16 cellular contexts compared by ENCODE assay signal in the genomic region with DNA sequence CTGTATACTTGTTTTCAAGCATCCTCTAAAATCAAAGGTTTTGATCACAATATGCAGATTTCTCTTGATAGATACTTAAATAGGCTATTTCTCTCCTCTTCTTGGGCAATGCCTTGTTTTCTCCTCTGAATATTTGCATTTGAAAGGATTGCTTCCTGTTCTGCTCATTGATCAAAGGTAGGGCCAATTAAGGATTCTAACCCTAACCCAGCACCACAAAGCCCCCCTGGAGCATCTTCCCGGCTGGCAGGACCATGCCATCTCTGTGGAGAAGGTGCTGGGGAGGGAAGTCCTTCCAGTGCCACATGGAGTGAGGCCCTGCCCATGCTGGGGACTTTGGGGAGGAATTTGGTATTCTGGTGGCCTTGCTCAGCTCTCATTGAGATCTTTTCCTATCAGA. TPM values are rescaled to one million over a fixed set of nuclear protein-coding genes. Genes with fewer than 3 reads are reported as not detected.
A peak's percentile ranks its signal among the peaks of the same experiment; 100 is the strongest.
DNase-seq lines count a peak whose midpoint lies in the region; ATAC-seq and TF ChIP-seq lines count a peak whose summit lies in the region.
"Had no signal": no experiment of that assay in that cellular context is flagged by ENCODE, and none has a peak within 500 bp of the region (broad histone marks: within the 10 kb centered on the region; RNA-seq: fewer than 3 reads in every experiment).

No MANE protein-coding gene starts in this region.

- peak overlapping the region; percentile 77; the same call in 1 of the 2 replicates for H3K27ac Mint-ChIP-seq in GM23338
- no peak overlapping the region for H3K27ac Mint-ChIP-seq in endodermal cell
- H3K27ac Mint-ChIP-seq in CD4-positive, alpha-beta memory T cell, result no peak overlapping the region
- H3K27ac Mint-ChIP-seq: B cell; CD4-positive, alpha-beta T cell had no signal

- intact Hi-C loops in CD4-positive, alpha-beta memory T cell (cut with micrococcal nuclease), result no loop called here
- intact Hi-C loops in transverse colon (cut with DNase I; ENCODE audit: low total_unique reads), result no loop called here

- ATAC-seq in GM23338, result peak; percentile 96
- ATAC-seq in GM19324 (IDR thresholded peaks at IDR 0.05; ENCODE audit: low FRiP score, unreplicated experiment), result no peak
- ATAC-seq: HepG2 had no signal

- H3K4me2 ChIP-seq in GM23338, result peak overlapping the region; percentile 61
- no peak overlapping the region for H3K4me2 ChIP-seq in smooth muscle cell

- H3K79me2 ChIP-seq in GM23338 (replicated peaks; ENCODE audit: insufficient read depth), result no peaks in the 10 kb centered on the region
- no peaks in the 10 kb centered on the region for H3K79me2 ChIP-seq in smooth muscle cell (ENCODE audit: low read depth)

- in situ Hi-C loops in transverse colon (cut with MboI; ENCODE audit: low pct_ligation_motif_present in 1 of 4, low pct_unique_long_range_greater_than_20kb in 1 of 4, low sequenced_read_pairs in 3 of 4), result no loop called here

- H3K9me3 Mint-ChIP-seq in GM23338 (no peaks in the 10 kb centered on the region), endodermal cell (no peaks in the 10 kb centered on the region)
- no peaks in the 10 kb centered on the region for H3K9me3 Mint-ChIP-seq in CD4-positive, alpha-beta memory T cell
- H3K9me3 Mint-ChIP-seq: CD4-positive, alpha-beta T cell had no signal

- H3K27ac ChIP-seq in GM23338 (ENCODE audit: low read depth) (no peak overlapping the region), HUES6 (ENCODE audit: low read depth, low read length) (peak overlapping the region; percentile 53; the same call in 1 of the 2 replicates), endodermal cell (ENCODE audit: low read depth, low read length) (no peak overlapping the region), transverse colon (no peak overlapping the region), smooth muscle cell (ENCODE audit: low read depth) (no peak overlapping the region)
- no peak overlapping the region for H3K27ac ChIP-seq in CD4-positive, alpha-beta memory T cell (ENCODE audit: low read depth, low read length)

- H3K27me3 Mint-ChIP-seq in GM23338 (ENCODE audit: insufficient read depth, low read depth, poor library complexity) (peaks cover 9% of the 10 kb centered on the region), endodermal cell (ENCODE audit: insufficient read depth) (no peaks in the 10 kb centered on the region)
- no peaks in the 10 kb centered on the region for H3K27me3 Mint-ChIP-seq in CD4-positive, alpha-beta memory T cell
- H3K27me3 Mint-ChIP-seq: B cell; CD4-positive, alpha-beta T cell had no signal

- peak; percentile 76 for DNase-seq in GM23338 (ENCODE audit: low spot score)
- peak; percentile 74 for DNase-seq in endodermal cell
- peak; percentile 23 for DNase-seq in iPS-NIHi11 (ENCODE audit: low spot score)
- no peak for DNase-seq in CD4-positive, alpha-beta memory T cell
- no peak for DNase-seq in transverse colon
- no peak for DNase-seq in smooth muscle cell (lab: John Stamatoyannopoulos, UW; ENCODE audit: unreplicated experiment)
- DNase-seq: C1 segment of cervical spinal cord; CD4-positive, alpha-beta T cell; DMS153; DMS79 treated with DMSO at 0.1 percent for 48 hours; EL; GDM1 had no signal

- H3K9me2 ChIP-seq in GM23338 (ENCODE audit: insufficient read depth), result no peaks in the 10 kb centered on the region

- no peaks in the 10 kb centered on the region for H3K27me3 ChIP-seq in GM23338 (ENCODE audit: insufficient read depth)
- H3K27me3 ChIP-seq in HUES6 (ENCODE audit: control insufficient read depth, insufficient read depth, low read length), result no peaks in the 10 kb centered on the region
- no peaks in the 10 kb centered on the region for H3K27me3 ChIP-seq in endodermal cell (ENCODE audit: control insufficient read depth, insufficient read depth, low read length, poor library complexity, severe bottlenecking)
- no peaks in the 10 kb centered on the region for H3K27me3 ChIP-seq in CD4-positive, alpha-beta memory T cell (ENCODE audit: insufficient read depth, low read length)
- no peaks in the 10 kb centered on the region for H3K27me3 ChIP-seq in transverse colon
- no peaks in the 10 kb centered on the region for H3K27me3 ChIP-seq in smooth muscle cell (ENCODE audit: low read depth)

- H3K4me1 ChIP-seq in GM23338 (ENCODE audit: insufficient read depth) (peaks cover 31% of the 10 kb centered on the region), HUES6 (ENCODE audit: control insufficient read depth, insufficient read depth, low read length) (peaks cover 22% of the 10 kb centered on the region), endodermal cell (ENCODE audit: control insufficient read depth, insufficient read depth, low read length) (no peaks in the 10 kb centered on the region), transverse colon (no peaks in the 10 kb centered on the region), smooth muscle cell (ENCODE audit: low read depth) (no peaks in the 10 kb centered on the region)
- H3K4me1 ChIP-seq in CD4-positive, alpha-beta memory T cell (ENCODE audit: insufficient read depth, low read length), result no peaks in the 10 kb centered on the region

- H3K4me3 Mint-ChIP-seq in GM23338, result peak overlapping the region; percentile 46; the same call in 1 of the 3 replicates
- no peak overlapping the region for H3K4me3 Mint-ChIP-seq in endodermal cell
- H3K4me3 Mint-ChIP-seq in CD4-positive, alpha-beta memory T cell, result no peak overlapping the region
- H3K4me3 Mint-ChIP-seq: B cell; CD4-positive, alpha-beta T cell had no signal

- TF ChIP-seq CTCF in GM23338 (conservative IDR thresholded peaks at IDR 0.05; ENCODE audit: low read depth in 2 of 2), result no peak
- no peak for TF ChIP-seq CTCF in endodermal cell (conservative IDR thresholded peaks at IDR 0.05)
- no peak for TF ChIP-seq CTCF in transverse colon (IDR thresholded peaks at IDR 0.05)
- TF ChIP-seq CTCF in smooth muscle cell (IDR thresholded peaks at IDR 0.05; ENCODE audit: borderline replicate concordance, insufficient read depth, poor library complexity, severe bottlenecking), result no peak

- H3K36me3 ChIP-seq in GM23338 (ENCODE audit: insufficient read depth) (no peaks in the 10 kb centered on the region), HUES6 (ENCODE audit: control insufficient read depth, insufficient read depth, low read length) (peaks cover 45% of the 10 kb centered on the region), endodermal cell (ENCODE audit: control insufficient read depth, insufficient read depth, low read length) (peaks cover 14% of the 10 kb centered on the region), transverse colon (peaks cover 0 to 12% (median 5%) of the 10 kb centered on the region in 4 donors), smooth muscle cell (ENCODE audit: low read depth) (no peaks in the 10 kb centered on the region)
- H3K36me3 ChIP-seq in CD4-positive, alpha-beta memory T cell (ENCODE audit: insufficient read depth, low read length), result peaks cover 15% of the 10 kb centered on the region

- H3K36me3 Mint-ChIP-seq in GM23338 (ENCODE audit: low read depth) (peaks cover 31% of the 10 kb centered on the region), endodermal cell (ENCODE audit: low read depth) (peaks cover 53% of the 10 kb centered on the region)
- peaks cover 35 to 42% of the 10 kb centered on the region in 2 donors for H3K36me3 Mint-ChIP-seq in CD4-positive, alpha-beta memory T cell

- H3F3A ChIP-seq in GM23338 (replicated peaks; ENCODE audit: low read depth), result no peaks in the 10 kb centered on the region; the same call in 1 of the 2 replicates
- no peaks in the 10 kb centered on the region for H3F3A ChIP-seq in smooth muscle cell (ENCODE audit: low read depth)

- H4K20me1 ChIP-seq in GM23338 (replicated peaks; ENCODE audit: insufficient read depth), result no peaks in the 10 kb centered on the region
- H4K20me1 ChIP-seq in smooth muscle cell (ENCODE audit: low read depth), result no peaks in the 10 kb centered on the region

- H2AFZ ChIP-seq in GM23338, result no peak overlapping the region
- no peak overlapping the region for H2AFZ ChIP-seq in smooth muscle cell (ENCODE audit: low read depth)

- TF ChIP-seq EP300 in transverse colon (IDR thresholded peaks at IDR 0.05; ENCODE audit: low read depth), result no peak

- H3K9ac ChIP-seq in HUES6 (ENCODE audit: low read length), result no peak overlapping the region
- H3K9ac ChIP-seq in endodermal cell (ENCODE audit: extremely low read depth, low read length, poor library complexity, severe bottlenecking), result no peak overlapping the region
- H3K9ac ChIP-seq in smooth muscle cell (ENCODE audit: low read depth), result no peak overlapping the region

- POLR2A ChIA-PET in CD4-positive, alpha-beta memory T cell (lab: Charles Lee; ENCODE audit: partially characterized antibody), result no interaction called here

- no peaks in the 10 kb centered on the region for H3K9me3 ChIP-seq in HUES6 (ENCODE audit: control insufficient read depth, insufficient read depth, low read depth, low read length)
- H3K9me3 ChIP-seq in endodermal cell (ENCODE audit: control insufficient read depth, low read length), result no peaks in the 10 kb centered on the region
- no peaks in the 10 kb centered on the region for H3K9me3 ChIP-seq in CD4-positive, alpha-beta memory T cell (ENCODE audit: control insufficient read depth in 1 of 2, low read length in 2 of 2)
- no peaks in the 10 kb centered on the region for H3K9me3 ChIP-seq in transverse colon
- no peaks in the 10 kb centered on the region for H3K9me3 ChIP-seq in smooth muscle cell (replicated peaks; ENCODE audit: low read depth)

- WGBS in endodermal cell (ENCODE audit: insufficient coverage in 1 of 2, insufficient read length in 1 of 2), 2 experiments, result 59% methylated on average over 1 of the region's 1 CpG; no CpG with 5 or more reads in 1 of the 2 experiments
- WGBS in transverse colon (ENCODE audit: low coverage in 1 of 2), 2 donors, result 74% methylated on average over 1 of the region's 1 CpG; no CpG with 5 or more reads in 1 of the 2 donors
- 54% methylated on average over 1 of the region's 1 CpG for WGBS in smooth muscle cell (ENCODE audit: low lambda C conversion rate)

- H3K4me3 ChIP-seq in GM23338, result 0 out of 2 replicates have a peak overlapping the region, but pooled peaks have one; percentile 8
- no peak overlapping the region for H3K4me3 ChIP-seq in HUES6 (ENCODE audit: low read depth, low read length)
- H3K4me3 ChIP-seq in endodermal cell (ENCODE audit: low read length), result no peak overlapping the region
- H3K4me3 ChIP-seq in CD4-positive, alpha-beta memory T cell (ENCODE audit: low read length in 2 of 2), result no peak overlapping the region
- no peak overlapping the region for H3K4me3 ChIP-seq in transverse colon
- H3K4me3 ChIP-seq in smooth muscle cell, result no peak overlapping the region

- TF ChIP-seq POLR2A in transverse colon (IDR thresholded peaks at IDR 0.05), result no peak

- H3K4me1 Mint-ChIP-seq in GM23338 (peaks cover 42% of the 10 kb centered on the region), endodermal cell (peaks cover 2% of the 10 kb centered on the region)
- H3K4me1 Mint-ChIP-seq in CD4-positive, alpha-beta memory T cell, result no peaks in the 10 kb centered on the region
- H3K4me1 Mint-ChIP-seq: B cell had no signal

- CTCF ChIA-PET in CD4-positive, alpha-beta memory T cell (lab: Charles Lee; ENCODE audit: partially characterized antibody), result no interaction called here

RNA-seq across cellular contexts. Expression of gene NIPA2, which starts 11.3 kb away (rescaled TPM):
- 96.2 and 105 TPM in 2 replicates for total RNA-seq in GM23338 (2014; rRNA removed; shearing (Covaris generic))
- polyA plus RNA-seq in GM23338 (2016; fragmentation: Nextera tagmentation; extraction: Ambion mirVana), result 30.2 and 35.0 TPM in 2 replicates
- total RNA-seq in endodermal cell, result 10 to 100 TPM; 57.0 to 58.3 TPM
- 48.5 TPM for polyA plus RNA-seq in endodermal cell (2013, experiment 1 of 2)
- polyA plus RNA-seq in endodermal cell (2013, experiment 2 of 2), result 43.7 TPM
- total RNA-seq in CD4-positive, alpha-beta memory T cell, result 10 to 100 TPM; 39.5 to 43.9 TPM
- polyA plus RNA-seq in CD4-positive, alpha-beta memory T cell, result 10 to 100 TPM; 49.8 to 59.3 TPM
- total RNA-seq in transverse colon, result 10 to 100 TPM; 14.7 to 78.6 (median 50.4) TPM
- total RNA-seq in smooth muscle cell, result 70.5 and 85.9 TPM in 2 replicates
- 44.7 and 48.6 TPM in 2 replicates for polyA plus RNA-seq in smooth muscle cell

RNA-seq across cellular contexts. Expression of gene NIPA1, which starts 40.7 kb away (rescaled TPM):
- total RNA-seq in GM23338 (2014; rRNA removed; shearing (Covaris generic)), result 10.4 and 14.7 TPM in 2 replicates
- polyA plus RNA-seq in GM23338 (2016; fragmentation: Nextera tagmentation; extraction: Ambion mirVana) (3.1 and 3.5 TPM in 2 replicates), smooth muscle cell (1.7 and 2.2 TPM in 2 replicates)
- total RNA-seq in endodermal cell (10 to 100 TPM; 18.5 to 18.7 TPM), transverse colon (10 to 100 TPM in 2 of 4 donors, 1 to 10 TPM in 2; 5.2 to 19.3 (median 13.2) TPM), smooth muscle cell (6.2 and 8.1 TPM in 2 replicates)
- polyA plus RNA-seq in endodermal cell (2013, experiment 1 of 2), result 11.0 TPM
- polyA plus RNA-seq in endodermal cell (2013, experiment 2 of 2), result 11.0 TPM
- 10 to 100 TPM; 18.9 to 19.6 TPM for total RNA-seq in CD4-positive, alpha-beta memory T cell
- polyA plus RNA-seq in CD4-positive, alpha-beta memory T cell, result 1 to 10 TPM; 8.0 to 9.5 TPM

Comparison
In these comparisons a context has a peak if more than half of its experiments do, and no peak if none do; other contexts are left out.
1. DNase-seq: peak in GM23338 (single experiment), endodermal cell (single experiment) and iPS-NIHi11 (single experiment); none in CD4-positive, alpha-beta memory T cell (0 of 5), transverse colon (single experiment) and smooth muscle cell (single experiment).